Comparison of ENCODE assay signal across 2 cellular contexts in the genomic region with DNA sequence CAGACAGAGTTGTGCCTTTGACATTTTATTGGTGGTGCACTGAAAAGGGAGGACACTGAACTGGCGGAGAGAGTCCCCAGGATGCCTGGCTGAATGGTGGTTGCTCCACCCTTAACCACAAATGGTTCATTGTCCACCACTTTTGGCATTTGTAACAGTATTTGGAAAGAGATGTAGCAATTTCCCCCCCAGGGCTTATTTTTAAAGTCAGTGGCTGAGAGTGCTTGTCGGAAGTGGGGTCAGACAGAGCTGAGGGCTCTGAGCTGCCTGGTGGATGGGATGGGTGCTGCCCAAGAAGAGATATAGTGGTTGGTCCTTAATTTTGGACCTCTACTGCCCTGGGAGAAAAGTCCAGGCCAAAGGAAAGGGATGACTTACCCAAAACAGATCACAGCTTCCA.
TF ChIP-seq lines count a peak whose summit lies in the region.

No MANE protein-coding gene starts in this region.

TF ChIP-seq in WTC11, 78 proteins besides CTCF, POLR2A, EP300 and RAD21 (continued from another document):
- TF ChIP-seq, protein P1, sequence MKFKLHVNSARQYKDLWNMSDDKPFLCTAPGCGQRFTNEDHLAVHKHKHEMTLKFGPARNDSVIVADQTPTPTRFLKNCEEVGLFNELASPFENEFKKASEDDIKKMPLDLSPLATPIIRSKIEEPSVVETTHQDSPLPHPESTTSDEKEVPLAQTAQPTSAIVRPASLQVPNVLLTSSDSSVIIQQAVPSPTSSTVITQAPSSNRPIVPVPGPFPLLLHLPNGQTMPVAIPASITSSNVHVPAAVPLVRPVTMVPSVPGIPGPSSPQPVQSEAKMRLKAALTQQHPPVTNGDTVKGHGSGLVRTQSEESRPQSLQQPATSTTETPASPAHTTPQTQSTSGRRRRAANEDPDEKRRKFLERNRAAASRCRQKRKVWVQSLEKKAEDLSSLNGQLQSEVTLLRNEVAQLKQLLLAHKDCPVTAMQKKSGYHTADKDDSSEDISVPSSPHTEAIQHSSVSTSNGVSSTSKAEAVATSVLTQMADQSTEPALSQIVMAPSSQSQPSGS (CRISPR knock-in tag; IDR thresholded peaks at IDR 0.05; ENCODE audit: borderline replicate concordance, low read depth) = no peak
- TF ChIP-seq, protein P2, sequence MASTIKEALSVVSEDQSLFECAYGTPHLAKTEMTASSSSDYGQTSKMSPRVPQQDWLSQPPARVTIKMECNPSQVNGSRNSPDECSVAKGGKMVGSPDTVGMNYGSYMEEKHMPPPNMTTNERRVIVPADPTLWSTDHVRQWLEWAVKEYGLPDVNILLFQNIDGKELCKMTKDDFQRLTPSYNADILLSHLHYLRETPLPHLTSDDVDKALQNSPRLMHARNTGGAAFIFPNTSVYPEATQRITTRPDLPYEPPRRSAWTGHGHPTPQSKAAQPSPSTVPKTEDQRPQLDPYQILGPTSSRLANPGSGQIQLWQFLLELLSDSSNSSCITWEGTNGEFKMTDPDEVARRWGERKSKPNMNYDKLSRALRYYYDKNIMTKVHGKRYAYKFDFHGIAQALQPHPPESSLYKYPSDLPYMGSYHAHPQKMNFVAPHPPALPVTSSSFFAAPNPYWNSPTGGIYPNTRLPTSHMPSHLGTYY (CRISPR knock-in tag; IDR thresholded peaks at IDR 0.05) = no peak
- TF ChIP-seq, protein P3, sequence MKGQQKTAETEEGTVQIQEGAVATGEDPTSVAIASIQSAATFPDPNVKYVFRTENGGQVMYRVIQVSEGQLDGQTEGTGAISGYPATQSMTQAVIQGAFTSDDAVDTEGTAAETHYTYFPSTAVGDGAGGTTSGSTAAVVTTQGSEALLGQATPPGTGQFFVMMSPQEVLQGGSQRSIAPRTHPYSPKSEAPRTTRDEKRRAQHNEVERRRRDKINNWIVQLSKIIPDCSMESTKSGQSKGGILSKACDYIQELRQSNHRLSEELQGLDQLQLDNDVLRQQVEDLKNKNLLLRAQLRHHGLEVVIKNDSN (CRISPR knock-in tag; IDR thresholded peaks at IDR 0.05) = no peak
- TF ChIP-seq SMAD3 (CRISPR knock-in tag; IDR thresholded peaks at IDR 0.05; ENCODE audit: borderline replicate concordance) (no peak), HMGA2 (CRISPR knock-in tag; IDR thresholded peaks at IDR 0.05) (no peak), TEAD1 (CRISPR knock-in tag; IDR thresholded peaks at IDR 0.05) (no peak), ZNF121 (CRISPR knock-in tag; IDR thresholded peaks at IDR 0.05) (no peak), GRHL2 (CRISPR knock-in tag; IDR thresholded peaks at IDR 0.05; ENCODE audit: insufficient replicate concordance, severe bottlenecking) (no peak), IRF2 (CRISPR knock-in tag; IDR thresholded peaks at IDR 0.05; ENCODE audit: borderline replicate concordance, low read depth) (no peak), MYBL2 (CRISPR knock-in tag; IDR thresholded peaks at IDR 0.05) (no peak)
- TF ChIP-seq, protein P4, sequence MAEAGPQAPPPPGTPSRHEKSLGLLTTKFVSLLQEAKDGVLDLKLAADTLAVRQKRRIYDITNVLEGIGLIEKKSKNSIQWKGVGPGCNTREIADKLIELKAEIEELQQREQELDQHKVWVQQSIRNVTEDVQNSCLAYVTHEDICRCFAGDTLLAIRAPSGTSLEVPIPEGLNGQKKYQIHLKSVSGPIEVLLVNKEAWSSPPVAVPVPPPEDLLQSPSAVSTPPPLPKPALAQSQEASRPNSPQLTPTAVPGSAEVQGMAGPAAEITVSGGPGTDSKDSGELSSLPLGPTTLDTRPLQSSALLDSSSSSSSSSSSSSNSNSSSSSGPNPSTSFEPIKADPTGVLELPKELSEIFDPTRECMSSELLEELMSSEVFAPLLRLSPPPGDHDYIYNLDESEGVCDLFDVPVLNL (CRISPR knock-in tag; IDR thresholded peaks at IDR 0.05; ENCODE audit: borderline replicate concordance, low read depth) = no peak
- TF ChIP-seq, protein P5, sequence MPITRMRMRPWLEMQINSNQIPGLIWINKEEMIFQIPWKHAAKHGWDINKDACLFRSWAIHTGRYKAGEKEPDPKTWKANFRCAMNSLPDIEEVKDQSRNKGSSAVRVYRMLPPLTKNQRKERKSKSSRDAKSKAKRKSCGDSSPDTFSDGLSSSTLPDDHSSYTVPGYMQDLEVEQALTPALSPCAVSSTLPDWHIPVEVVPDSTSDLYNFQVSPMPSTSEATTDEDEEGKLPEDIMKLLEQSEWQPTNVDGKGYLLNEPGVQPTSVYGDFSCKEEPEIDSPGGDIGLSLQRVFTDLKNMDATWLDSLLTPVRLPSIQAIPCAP (CRISPR knock-in tag; IDR thresholded peaks at IDR 0.05) = no peak
- TF ChIP-seq, protein P6, sequence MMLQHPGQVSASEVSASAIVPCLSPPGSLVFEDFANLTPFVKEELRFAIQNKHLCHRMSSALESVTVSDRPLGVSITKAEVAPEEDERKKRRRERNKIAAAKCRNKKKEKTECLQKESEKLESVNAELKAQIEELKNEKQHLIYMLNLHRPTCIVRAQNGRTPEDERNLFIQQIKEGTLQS (CRISPR knock-in tag; conservative IDR thresholded peaks at IDR 0.05) = no peak

TF ChIP-seq in GM23338, 12 proteins besides CTCF, POLR2A, EP300 and RAD21 (continued from another document):
- TF ChIP-seq, protein P7, sequence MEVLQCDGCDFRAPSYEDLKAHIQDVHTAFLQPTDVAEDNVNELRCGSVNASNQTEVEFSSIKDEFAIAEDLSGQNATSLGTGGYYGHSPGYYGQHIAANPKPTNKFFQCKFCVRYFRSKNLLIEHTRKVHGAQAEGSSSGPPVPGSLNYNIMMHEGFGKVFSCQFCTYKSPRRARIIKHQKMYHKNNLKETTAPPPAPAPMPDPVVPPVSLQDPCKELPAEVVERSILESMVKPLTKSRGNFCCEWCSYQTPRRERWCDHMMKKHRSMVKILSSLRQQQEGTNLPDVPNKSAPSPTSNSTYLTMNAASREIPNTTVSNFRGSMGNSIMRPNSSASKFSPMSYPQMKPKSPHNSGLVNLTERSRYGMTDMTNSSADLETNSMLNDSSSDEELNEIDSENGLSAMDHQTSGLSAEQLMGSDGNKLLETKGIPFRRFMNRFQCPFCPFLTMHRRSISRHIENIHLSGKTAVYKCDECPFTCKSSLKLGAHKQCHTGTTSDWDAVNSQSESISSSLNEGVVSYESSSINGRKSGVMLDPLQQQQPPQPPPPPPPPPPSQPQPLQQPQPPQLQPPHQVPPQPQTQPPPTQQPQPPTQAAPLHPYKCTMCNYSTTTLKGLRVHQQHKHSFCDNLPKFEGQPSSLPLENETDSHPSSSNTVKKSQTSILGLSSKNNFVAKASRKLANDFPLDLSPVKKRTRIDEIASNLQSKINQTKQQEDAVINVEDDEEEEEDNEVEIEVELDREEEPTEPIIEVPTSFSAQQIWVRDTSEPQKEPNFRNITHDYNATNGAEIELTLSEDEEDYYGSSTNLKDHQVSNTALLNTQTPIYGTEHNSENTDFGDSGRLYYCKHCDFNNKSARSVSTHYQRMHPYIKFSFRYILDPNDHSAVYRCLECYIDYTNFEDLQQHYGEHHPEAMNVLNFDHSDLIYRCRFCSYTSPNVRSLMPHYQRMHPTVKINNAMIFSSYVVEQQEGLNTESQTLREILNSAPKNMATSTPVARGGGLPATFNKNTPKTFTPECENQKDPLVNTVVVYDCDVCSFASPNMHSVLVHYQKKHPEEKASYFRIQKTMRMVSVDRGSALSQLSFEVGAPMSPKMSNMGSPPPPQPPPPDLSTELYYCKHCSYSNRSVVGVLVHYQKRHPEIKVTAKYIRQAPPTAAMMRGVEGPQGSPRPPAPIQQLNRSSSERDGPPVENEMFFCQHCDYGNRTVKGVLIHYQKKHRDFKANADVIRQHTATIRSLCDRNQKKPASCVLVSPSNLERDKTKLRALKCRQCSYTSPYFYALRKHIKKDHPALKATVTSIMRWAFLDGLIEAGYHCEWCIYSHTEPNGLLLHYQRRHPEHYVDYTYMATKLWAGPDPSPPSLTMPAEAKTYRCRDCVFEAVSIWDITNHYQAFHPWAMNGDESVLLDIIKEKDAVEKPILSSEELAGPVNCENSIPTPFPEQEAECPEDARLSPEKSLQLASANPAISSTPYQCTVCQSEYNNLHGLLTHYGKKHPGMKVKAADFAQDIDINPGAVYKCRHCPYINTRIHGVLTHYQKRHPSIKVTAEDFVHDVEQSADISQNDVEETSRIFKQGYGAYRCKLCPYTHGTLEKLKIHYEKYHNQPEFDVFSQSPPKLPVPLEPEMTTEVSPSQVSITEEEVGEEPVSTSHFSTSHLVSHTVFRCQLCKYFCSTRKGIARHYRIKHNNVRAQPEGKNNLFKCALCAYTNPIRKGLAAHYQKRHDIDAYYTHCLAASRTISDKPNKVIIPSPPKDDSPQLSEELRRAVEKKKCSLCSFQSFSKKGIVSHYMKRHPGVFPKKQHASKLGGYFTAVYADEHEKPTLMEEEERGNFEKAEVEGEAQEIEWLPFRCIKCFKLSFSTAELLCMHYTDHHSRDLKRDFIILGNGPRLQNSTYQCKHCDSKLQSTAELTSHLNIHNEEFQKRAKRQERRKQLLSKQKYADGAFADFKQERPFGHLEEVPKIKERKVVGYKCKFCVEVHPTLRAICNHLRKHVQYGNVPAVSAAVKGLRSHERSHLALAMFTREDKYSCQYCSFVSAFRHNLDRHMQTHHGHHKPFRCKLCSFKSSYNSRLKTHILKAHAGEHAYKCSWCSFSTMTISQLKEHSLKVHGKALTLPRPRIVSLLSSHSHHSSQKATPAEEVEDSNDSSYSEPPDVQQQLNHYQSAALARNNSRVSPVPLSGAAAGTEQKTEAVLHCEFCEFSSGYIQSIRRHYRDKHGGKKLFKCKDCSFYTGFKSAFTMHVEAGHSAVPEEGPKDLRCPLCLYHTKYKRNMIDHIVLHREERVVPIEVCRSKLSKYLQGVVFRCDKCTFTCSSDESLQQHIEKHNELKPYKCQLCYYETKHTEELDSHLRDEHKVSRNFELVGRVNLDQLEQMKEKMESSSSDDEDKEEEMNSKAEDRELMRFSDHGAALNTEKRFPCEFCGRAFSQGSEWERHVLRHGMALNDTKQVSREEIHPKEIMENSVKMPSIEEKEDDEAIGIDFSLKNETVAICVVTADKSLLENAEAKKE (CRISPR knock-in tag; IDR thresholded peaks at IDR 0.05) = no peak
- TF ChIP-seq EZH2 (IDR thresholded peaks at IDR 0.05; ENCODE audit: low read depth, unreplicated experiment) = no peak
TF ChIP-seq in GM23338: peak in this region for 0.
